ENCODE assay signal across 1 cellular context in the genomic region with DNA sequence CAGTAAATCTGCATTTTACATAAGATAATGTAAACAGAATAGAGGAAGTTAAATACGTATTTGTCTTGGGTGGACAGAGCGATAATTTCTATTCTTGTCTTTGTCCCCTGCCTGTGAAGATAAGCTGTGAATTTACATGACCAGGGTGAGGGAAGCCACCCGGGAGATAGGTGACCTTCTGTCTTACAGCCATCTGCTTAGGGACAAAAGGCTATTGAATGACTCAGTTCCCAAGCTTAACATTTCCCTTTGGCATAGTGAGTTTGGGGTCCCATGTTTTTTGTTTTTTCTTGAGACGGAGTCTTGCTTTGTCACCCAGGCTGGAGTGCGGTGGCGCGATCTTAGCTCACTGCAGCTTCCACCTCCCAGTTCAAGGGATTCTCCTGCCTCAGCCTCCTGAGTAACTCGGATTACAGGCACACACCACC.
A peak's percentile ranks its signal among the peaks of the same experiment; 100 is the strongest.
TF ChIP-seq lines count a peak whose summit lies in the region.

No MANE protein-coding gene starts in this region.

TF ChIP-seq in K562, 482 proteins besides CTCF, POLR2A, EP300 and RAD21 (continued from another document and continues in another):
- TF ChIP-seq, protein P1, sequence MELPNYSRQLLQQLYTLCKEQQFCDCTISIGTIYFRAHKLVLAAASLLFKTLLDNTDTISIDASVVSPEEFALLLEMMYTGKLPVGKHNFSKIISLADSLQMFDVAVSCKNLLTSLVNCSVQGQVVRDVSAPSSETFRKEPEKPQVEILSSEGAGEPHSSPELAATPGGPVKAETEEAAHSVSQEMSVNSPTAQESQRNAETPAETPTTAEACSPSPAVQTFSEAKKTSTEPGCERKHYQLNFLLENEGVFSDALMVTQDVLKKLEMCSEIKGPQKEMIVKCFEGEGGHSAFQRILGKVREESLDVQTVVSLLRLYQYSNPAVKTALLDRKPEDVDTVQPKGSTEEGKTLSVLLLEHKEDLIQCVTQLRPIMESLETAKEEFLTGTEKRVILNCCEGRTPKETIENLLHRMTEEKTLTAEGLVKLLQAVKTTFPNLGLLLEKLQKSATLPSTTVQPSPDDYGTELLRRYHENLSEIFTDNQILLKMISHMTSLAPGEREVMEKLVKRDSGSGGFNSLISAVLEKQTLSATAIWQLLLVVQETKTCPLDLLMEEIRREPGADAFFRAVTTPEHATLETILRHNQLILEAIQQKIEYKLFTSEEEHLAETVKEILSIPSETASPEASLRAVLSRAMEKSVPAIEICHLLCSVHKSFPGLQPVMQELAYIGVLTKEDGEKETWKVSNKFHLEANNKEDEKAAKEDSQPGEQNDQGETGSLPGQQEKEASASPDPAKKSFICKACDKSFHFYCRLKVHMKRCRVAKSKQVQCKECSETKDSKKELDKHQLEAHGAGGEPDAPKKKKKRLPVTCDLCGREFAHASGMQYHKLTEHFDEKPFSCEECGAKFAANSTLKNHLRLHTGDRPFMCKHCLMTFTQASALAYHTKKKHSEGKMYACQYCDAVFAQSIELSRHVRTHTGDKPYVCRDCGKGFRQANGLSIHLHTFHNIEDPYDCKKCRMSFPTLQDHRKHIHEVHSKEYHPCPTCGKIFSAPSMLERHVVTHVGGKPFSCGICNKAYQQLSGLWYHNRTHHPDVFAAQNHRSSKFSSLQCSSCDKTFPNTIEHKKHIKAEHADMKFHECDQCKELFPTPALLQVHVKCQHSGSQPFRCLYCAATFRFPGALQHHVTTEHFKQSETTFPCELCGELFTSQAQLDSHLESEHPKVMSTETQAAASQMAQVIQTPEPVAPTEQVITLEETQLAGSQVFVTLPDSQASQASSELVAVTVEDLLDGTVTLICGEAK (IDR thresholded peaks at IDR 0.05), result no peak
- TF ChIP-seq, protein P1 (CRISPR knock-in tag; IDR thresholded peaks at IDR 0.05), result no peak
- TF ChIP-seq ZNF146 (CRISPR knock-in tag; IDR thresholded peaks at IDR 0.05; ENCODE audit: unreplicated experiment) (no peak), ZNF57 (CRISPR knock-in tag; IDR thresholded peaks at IDR 0.05) (no peak), MTA3 (IDR thresholded peaks at IDR 0.05; ENCODE audit: borderline replicate concordance) (0 out of 2 replicates have a peak, but pooled peaks have one; percentile 37), KLF6 (CRISPR knock-in tag; IDR thresholded peaks at IDR 0.05; ENCODE audit: borderline replicate concordance) (no peak), FUS (optimal IDR thresholded peaks at IDR 0.05; ENCODE audit: low read depth, low read length) (no peak), ZNF41 (CRISPR knock-in tag; conservative IDR thresholded peaks at IDR 0.05) (no peak), ELF4 (CRISPR knock-in tag; IDR thresholded peaks at IDR 0.05) (no peak), FOXJ2 (tag; IDR thresholded peaks at IDR 0.05) (no peak), TAF7 (tag; IDR thresholded peaks at IDR 0.05) (no peak)
- TF ChIP-seq, protein P2, sequence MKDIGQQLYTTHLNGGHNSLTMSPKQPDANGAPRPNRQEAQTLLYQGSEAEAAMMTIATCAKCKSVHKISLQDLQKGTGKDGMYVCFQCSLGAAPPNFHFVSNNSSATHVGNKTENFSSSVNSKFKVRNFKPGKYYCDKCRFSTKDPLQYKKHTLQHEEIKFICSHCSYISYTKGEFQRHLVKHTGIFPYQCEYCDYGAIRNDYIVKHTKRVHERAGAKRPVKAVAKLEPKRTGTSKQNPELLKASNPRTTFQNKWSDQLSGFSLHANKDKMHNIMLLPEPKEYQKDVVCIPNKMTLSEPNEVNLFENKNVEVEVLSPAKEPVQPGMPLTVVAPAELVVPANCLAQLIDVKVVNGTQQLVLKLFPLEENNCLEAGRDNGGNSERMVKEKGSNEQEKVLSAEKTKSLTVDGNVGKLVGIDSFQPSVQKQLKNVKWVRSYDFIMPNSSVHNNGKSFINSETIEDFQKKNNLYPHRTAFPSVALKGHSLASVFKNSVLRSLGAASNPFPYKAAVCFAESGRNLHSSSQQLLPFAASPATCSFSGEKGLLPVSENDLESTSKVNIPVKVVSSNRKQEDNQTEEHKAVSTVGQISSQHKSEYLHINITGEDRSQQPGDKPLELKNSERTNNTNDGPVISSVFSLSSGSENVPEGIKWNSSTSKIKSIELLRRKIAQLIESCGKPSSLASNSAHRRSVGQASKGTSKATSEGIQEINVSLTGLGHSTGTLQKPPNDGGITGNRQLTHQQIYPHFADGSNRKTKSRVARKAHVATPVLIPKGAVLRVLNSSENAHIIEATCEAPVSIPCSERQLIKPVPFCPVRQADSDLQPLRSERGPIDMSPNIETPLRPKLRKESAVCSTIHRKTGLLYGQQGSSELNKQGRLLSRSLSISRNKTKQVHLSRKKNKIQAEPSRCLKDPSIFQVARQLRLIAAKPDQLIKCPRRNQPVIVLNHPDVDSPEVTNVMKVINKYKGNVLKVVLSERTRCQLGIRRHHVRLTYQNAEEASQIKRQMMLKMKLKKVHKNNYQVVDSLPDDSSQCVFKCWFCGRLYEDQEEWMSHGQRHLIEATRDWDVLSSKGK (CRISPR knock-in tag; IDR thresholded peaks at IDR 0.05), result no peak
- TF ChIP-seq, protein P3, sequence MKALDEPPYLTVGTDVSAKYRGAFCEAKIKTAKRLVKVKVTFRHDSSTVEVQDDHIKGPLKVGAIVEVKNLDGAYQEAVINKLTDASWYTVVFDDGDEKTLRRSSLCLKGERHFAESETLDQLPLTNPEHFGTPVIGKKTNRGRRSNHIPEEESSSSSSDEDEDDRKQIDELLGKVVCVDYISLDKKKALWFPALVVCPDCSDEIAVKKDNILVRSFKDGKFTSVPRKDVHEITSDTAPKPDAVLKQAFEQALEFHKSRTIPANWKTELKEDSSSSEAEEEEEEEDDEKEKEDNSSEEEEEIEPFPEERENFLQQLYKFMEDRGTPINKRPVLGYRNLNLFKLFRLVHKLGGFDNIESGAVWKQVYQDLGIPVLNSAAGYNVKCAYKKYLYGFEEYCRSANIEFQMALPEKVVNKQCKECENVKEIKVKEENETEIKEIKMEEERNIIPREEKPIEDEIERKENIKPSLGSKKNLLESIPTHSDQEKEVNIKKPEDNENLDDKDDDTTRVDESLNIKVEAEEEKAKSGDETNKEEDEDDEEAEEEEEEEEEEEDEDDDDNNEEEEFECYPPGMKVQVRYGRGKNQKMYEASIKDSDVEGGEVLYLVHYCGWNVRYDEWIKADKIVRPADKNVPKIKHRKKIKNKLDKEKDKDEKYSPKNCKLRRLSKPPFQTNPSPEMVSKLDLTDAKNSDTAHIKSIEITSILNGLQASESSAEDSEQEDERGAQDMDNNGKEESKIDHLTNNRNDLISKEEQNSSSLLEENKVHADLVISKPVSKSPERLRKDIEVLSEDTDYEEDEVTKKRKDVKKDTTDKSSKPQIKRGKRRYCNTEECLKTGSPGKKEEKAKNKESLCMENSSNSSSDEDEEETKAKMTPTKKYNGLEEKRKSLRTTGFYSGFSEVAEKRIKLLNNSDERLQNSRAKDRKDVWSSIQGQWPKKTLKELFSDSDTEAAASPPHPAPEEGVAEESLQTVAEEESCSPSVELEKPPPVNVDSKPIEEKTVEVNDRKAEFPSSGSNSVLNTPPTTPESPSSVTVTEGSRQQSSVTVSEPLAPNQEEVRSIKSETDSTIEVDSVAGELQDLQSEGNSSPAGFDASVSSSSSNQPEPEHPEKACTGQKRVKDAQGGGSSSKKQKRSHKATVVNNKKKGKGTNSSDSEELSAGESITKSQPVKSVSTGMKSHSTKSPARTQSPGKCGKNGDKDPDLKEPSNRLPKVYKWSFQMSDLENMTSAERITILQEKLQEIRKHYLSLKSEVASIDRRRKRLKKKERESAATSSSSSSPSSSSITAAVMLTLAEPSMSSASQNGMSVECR (CRISPR knock-in tag; IDR thresholded peaks at IDR 0.05), result no peak
- TF ChIP-seq, protein P4, sequence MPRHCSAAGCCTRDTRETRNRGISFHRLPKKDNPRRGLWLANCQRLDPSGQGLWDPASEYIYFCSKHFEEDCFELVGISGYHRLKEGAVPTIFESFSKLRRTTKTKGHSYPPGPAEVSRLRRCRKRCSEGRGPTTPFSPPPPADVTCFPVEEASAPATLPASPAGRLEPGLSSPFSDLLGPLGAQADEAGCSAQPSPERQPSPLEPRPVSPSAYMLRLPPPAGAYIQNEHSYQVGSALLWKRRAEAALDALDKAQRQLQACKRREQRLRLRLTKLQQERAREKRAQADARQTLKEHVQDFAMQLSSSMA (CRISPR knock-in tag; IDR thresholded peaks at IDR 0.05), result no peak
- TF ChIP-seq, protein P5, sequence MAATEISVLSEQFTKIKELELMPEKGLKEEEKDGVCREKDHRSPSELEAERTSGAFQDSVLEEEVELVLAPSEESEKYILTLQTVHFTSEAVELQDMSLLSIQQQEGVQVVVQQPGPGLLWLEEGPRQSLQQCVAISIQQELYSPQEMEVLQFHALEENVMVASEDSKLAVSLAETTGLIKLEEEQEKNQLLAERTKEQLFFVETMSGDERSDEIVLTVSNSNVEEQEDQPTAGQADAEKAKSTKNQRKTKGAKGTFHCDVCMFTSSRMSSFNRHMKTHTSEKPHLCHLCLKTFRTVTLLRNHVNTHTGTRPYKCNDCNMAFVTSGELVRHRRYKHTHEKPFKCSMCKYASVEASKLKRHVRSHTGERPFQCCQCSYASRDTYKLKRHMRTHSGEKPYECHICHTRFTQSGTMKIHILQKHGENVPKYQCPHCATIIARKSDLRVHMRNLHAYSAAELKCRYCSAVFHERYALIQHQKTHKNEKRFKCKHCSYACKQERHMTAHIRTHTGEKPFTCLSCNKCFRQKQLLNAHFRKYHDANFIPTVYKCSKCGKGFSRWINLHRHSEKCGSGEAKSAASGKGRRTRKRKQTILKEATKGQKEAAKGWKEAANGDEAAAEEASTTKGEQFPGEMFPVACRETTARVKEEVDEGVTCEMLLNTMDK (IDR thresholded peaks at IDR 0.05; ENCODE audit: borderline replicate concordance, insufficient read depth, low read depth, low read length, poor library complexity, severe bottlenecking), result no peak
- TF ChIP-seq, protein P6, sequence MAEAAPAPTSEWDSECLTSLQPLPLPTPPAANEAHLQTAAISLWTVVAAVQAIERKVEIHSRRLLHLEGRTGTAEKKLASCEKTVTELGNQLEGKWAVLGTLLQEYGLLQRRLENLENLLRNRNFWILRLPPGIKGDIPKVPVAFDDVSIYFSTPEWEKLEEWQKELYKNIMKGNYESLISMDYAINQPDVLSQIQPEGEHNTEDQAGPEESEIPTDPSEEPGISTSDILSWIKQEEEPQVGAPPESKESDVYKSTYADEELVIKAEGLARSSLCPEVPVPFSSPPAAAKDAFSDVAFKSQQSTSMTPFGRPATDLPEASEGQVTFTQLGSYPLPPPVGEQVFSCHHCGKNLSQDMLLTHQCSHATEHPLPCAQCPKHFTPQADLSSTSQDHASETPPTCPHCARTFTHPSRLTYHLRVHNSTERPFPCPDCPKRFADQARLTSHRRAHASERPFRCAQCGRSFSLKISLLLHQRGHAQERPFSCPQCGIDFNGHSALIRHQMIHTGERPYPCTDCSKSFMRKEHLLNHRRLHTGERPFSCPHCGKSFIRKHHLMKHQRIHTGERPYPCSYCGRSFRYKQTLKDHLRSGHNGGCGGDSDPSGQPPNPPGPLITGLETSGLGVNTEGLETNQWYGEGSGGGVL (CRISPR knock-in tag; IDR thresholded peaks at IDR 0.05), result no peak
- TF ChIP-seq, protein P7, sequence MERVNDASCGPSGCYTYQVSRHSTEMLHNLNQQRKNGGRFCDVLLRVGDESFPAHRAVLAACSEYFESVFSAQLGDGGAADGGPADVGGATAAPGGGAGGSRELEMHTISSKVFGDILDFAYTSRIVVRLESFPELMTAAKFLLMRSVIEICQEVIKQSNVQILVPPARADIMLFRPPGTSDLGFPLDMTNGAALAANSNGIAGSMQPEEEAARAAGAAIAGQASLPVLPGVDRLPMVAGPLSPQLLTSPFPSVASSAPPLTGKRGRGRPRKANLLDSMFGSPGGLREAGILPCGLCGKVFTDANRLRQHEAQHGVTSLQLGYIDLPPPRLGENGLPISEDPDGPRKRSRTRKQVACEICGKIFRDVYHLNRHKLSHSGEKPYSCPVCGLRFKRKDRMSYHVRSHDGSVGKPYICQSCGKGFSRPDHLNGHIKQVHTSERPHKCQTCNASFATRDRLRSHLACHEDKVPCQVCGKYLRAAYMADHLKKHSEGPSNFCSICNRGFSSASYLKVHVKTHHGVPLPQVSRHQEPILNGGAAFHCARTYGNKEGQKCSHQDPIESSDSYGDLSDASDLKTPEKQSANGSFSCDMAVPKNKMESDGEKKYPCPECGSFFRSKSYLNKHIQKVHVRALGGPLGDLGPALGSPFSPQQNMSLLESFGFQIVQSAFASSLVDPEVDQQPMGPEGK (CRISPR knock-in tag; IDR thresholded peaks at IDR 0.05; ENCODE audit: borderline replicate concordance), result no peak
- TF ChIP-seq, protein P8, sequence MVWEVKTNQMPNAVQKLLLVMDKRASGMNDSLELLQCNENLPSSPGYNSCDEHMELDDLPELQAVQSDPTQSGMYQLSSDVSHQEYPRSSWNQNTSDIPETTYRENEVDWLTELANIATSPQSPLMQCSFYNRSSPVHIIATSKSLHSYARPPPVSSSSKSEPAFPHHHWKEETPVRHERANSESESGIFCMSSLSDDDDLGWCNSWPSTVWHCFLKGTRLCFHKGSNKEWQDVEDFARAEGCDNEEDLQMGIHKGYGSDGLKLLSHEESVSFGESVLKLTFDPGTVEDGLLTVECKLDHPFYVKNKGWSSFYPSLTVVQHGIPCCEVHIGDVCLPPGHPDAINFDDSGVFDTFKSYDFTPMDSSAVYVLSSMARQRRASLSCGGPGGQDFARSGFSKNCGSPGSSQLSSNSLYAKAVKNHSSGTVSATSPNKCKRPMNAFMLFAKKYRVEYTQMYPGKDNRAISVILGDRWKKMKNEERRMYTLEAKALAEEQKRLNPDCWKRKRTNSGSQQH (CRISPR knock-in tag; IDR thresholded peaks at IDR 0.05), result no peak
- TF ChIP-seq, protein P9, sequence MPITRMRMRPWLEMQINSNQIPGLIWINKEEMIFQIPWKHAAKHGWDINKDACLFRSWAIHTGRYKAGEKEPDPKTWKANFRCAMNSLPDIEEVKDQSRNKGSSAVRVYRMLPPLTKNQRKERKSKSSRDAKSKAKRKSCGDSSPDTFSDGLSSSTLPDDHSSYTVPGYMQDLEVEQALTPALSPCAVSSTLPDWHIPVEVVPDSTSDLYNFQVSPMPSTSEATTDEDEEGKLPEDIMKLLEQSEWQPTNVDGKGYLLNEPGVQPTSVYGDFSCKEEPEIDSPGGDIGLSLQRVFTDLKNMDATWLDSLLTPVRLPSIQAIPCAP (CRISPR knock-in tag; IDR thresholded peaks at IDR 0.05; ENCODE audit: borderline replicate concordance), result no peak
